Comparison of ENCODE assay signal across 19 cellular contexts in the genomic region with DNA sequence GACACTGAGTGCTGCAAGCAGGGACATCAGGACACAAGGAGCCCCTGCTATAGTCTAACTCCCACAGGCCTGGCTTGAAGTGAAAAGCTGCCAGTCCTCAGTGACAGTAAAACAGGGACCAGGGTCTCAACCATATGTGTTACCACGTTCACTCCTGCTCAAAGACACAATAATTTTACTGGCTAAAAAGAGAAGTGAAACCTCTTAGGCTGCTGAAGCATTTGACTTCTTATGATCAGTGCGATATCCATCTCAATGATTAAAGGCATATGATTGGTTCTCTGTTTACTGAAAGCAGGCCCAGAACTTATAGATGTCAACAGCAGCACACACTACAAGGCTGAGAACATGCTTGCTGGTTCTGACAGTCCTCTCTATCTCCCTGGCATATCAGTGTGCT.
DNase-seq lines count a peak whose midpoint lies in the region; ATAC-seq and TF ChIP-seq lines count a peak whose summit lies in the region.
"Had no signal": no experiment of that assay in that cellular context is flagged by ENCODE, and none has a peak within 500 bp of the region (broad histone marks: within the 10 kb centered on the region; RNA-seq: fewer than 3 reads in every experiment).

No MANE protein-coding gene starts in this region.

- H3K9me3 ChIP-seq in OCI-LY7 (ENCODE audit: low read length) = no peaks in the 10 kb centered on the region
- H3K9me3 ChIP-seq: body of pancreas had no signal

- no peak overlapping the region for H3K4me2 ChIP-seq in OCI-LY7 (ENCODE audit: low read length)

- no peak for TF ChIP-seq CTCF in OCI-LY7 (conservative IDR thresholded peaks at IDR 0.05; ENCODE audit: low read length)

- intact Hi-C loops in OCI-LY7 (cut with micrococcal nuclease; ENCODE audit: unreplicated experiment) = no loop called here

- DNase-seq in OCI-LY7 (ENCODE audit: low spot score) = peak; percentile 5
- DNase-seq in NCI-H226 = no peak
- DNase-seq in caudate nucleus (lab: John Stamatoyannopoulos, UW) = no peak
- DNase-seq in NCI-H1092 treated with DMSO at 0.1 percent for 48 hours (lab: John Stamatoyannopoulos, UW) = no peak
- DNase-seq: activated CD8-positive, alpha-beta memory T cell treated with anti-CD3 and anti-CD28 coated beads, Interleukin-2, amount 50 U/mL, for 4 hours; activated naive CD4-positive, alpha-beta T cell treated with anti-CD3 and anti-CD28 coated beads, Interleukin-2, amount 50 U/mL, for 16 hours; body of pancreas; HCEC 1CT; NCI-H1048; NCI-H2171 treated with DMSO at 0.1 percent for 48 hours; NK-92 treated with Interleukin-12 subunit alpha and Interleukin-12 subunit beta, amount 100 ng/mL, for 24 hours; stimulated activated naive CD8-positive, alpha-beta T cell treated with anti-CD3 and anti-CD28 coated beads, Interleukin-15, amount 100 ng/mL, for 72 hours had no signal

- H3K4me1 ChIP-seq in OCI-LY7 (ENCODE audit: insufficient read depth, low read length, poor library complexity, severe bottlenecking) = no peaks in the 10 kb centered on the region
- H3K4me1 ChIP-seq: body of pancreas had no signal

- no peak overlapping the region for H2AFZ ChIP-seq in OCI-LY7 (ENCODE audit: low read length)
- H2AFZ ChIP-seq: parathyroid adenoma had no signal

- no peaks in the 10 kb centered on the region for H4K20me1 ChIP-seq in OCI-LY7 (ENCODE audit: insufficient read depth, low read length)

- no TSS peak for BruUV-seq in OCI-LY7 (replicated peaks; lab: Mats Ljungman, UMichigan)

- CTCF ChIA-PET in OCI-LY7 (lab: Charles Lee; ENCODE audit: unreplicated experiment) = no interaction called here

- ATAC-seq in GM18498 (IDR thresholded peaks at IDR 0.05; ENCODE audit: unreplicated experiment) (peak; percentile 89), GM19397 (IDR thresholded peaks at IDR 0.05; ENCODE audit: unreplicated experiment) (peak; percentile 55), HG03159 (IDR thresholded peaks at IDR 0.05; ENCODE audit: unreplicated experiment) (peak; percentile 84), GM19023 (IDR thresholded peaks at IDR 0.05; ENCODE audit: unreplicated experiment) (no peak)
- ATAC-seq: body of pancreas; stimulated activated naive CD8-positive, alpha-beta T cell treated with anti-CD3 and anti-CD28 coated beads, Interleukin-15, amount 100 ng/mL, for 72 hours had no signal

- H3K9me2 ChIP-seq in OCI-LY7 (ENCODE audit: insufficient read depth, low read length) = no peaks in the 10 kb centered on the region

- H3K36me3 ChIP-seq in OCI-LY7 (ENCODE audit: insufficient read depth, low read length) = no peaks in the 10 kb centered on the region

- H3K79me2 ChIP-seq in OCI-LY7 (ENCODE audit: insufficient read depth, low read depth, low read length) = no peaks in the 10 kb centered on the region
- H3K79me2 ChIP-seq: parathyroid adenoma had no signal

- POLR2A ChIA-PET in OCI-LY7 (lab: Charles Lee) = interaction anchor here (0.6 kb wide), 1 partner anchor 90 kb away, joined by 4 read pairs; no protein-coding TSS in a partner anchor

- H3K27ac ChIP-seq in OCI-LY7 (ENCODE audit: low read depth, low read length, poor library complexity, severe bottlenecking) = no peak overlapping the region
- no peak overlapping the region for H3K27ac ChIP-seq in caudate nucleus (ENCODE audit: low read depth, low read length)
- H3K27ac ChIP-seq: body of pancreas, parathyroid adenoma, SK-N-MC, skin epidermis had no signal

- no peak overlapping the region for H3K4me3 ChIP-seq in OCI-LY7 (ENCODE audit: low read depth, low read length, poor library complexity, severe bottlenecking)
- H3K4me3 ChIP-seq: body of pancreas, SK-N-MC, skin epidermis had no signal
